Comparison of ENCODE assay signal across 20 cellular contexts in genomic region chr17:81136366-81136765, GRCh38. TPM values are rescaled to one million over a fixed set of nuclear protein-coding genes. Genes with fewer than 3 reads are reported as not detected.
DNase-seq lines count a peak whose midpoint lies in the region; ATAC-seq and TF ChIP-seq lines count a peak whose summit lies in the region.
"Had no signal": no experiment of that assay in that cellular context is flagged by ENCODE, and none has a peak within 500 bp of the region (broad histone marks: within the 10 kb centered on the region; RNA-seq: fewer than 3 reads in every experiment).

No MANE protein-coding gene starts in this region.

- H3K4ac ChIP-seq in IMR-90 (ENCODE audit: low read depth, low read length) = no peak overlapping the region
- peak overlapping the region; percentile 89 for H3K4ac ChIP-seq in neuronal stem cell (ENCODE audit: low read length)

- H3K4me1 ChIP-seq in BLaER1 = peaks cover 66% of the 10 kb centered on the region
- H3K4me1 ChIP-seq in IMR-90 (ENCODE audit: control insufficient read depth, insufficient read depth, low read length) = no peaks in the 10 kb centered on the region
- peaks cover 18 to 28% of the 10 kb centered on the region in 2 donors for H3K4me1 ChIP-seq in neuronal stem cell (ENCODE audit: control insufficient read depth in 2 of 2, insufficient read depth in 1 of 2, low read depth in 1 of 2, low read length in 2 of 2)
- H3K4me1 ChIP-seq: A549 had no signal

- H2AK5ac ChIP-seq in IMR-90 (ENCODE audit: low read depth, low read length) (no peak overlapping the region), neuronal stem cell (ENCODE audit: low read depth, low read length) (peak overlapping the region; percentile 84)

- H4K5ac ChIP-seq in IMR-90 (ENCODE audit: low read depth, low read length) = no peak overlapping the region

- H3K4me3 Mint-ChIP-seq in activated CD4-positive, alpha-beta T cell treated with anti-CD3 and anti-CD28 coated beads, Interleukin-2, amount 10 ng/mL, durations not matched to agents 7 days and 5 days = no peak overlapping the region
- H3K4me3 Mint-ChIP-seq: CD4-positive, CD25-positive, alpha-beta regulatory T cell; CD8-positive, alpha-beta memory T cell; GM23338 had no signal

- no peaks in the 10 kb centered on the region for H3K36me3 Mint-ChIP-seq in activated CD4-positive, alpha-beta T cell treated with anti-CD3 and anti-CD28 coated beads, Interleukin-2, amount 10 ng/mL, durations not matched to agents 7 days and 5 days (ENCODE audit: low read depth)
- H3K36me3 Mint-ChIP-seq: CD4-positive, CD25-positive, alpha-beta regulatory T cell; CD8-positive, alpha-beta memory T cell had no signal

- POLR2A ChIA-PET in IMR-90 (lab: Charles Lee; ENCODE audit: unreplicated experiment) = no interaction called here
- POLR2A ChIA-PET in activated CD4-positive, alpha-beta T cell treated with anti-CD3 and anti-CD28 coated beads, Interleukin-2, amount 10 ng/mL, durations not matched to agents 7 days and 5 days (lab: Charles Lee) = no interaction called here

- no peaks in the 10 kb centered on the region for H3K9me3 ChIP-seq in BLaER1
- no peaks in the 10 kb centered on the region for H3K9me3 ChIP-seq in IMR-90 (ENCODE audit: control insufficient read depth, insufficient read depth, low read length)
- H3K9me3 ChIP-seq in neuronal stem cell (replicated peaks in 1 of 2; ENCODE audit: control insufficient read depth in 2 of 2, insufficient read depth in 1 of 2, low read depth in 1 of 2, low read length in 2 of 2) = peaks cover 0 to 14% of the 10 kb centered on the region in 2 donors
- H3K9me3 ChIP-seq: A549 had no signal

- no peaks in the 10 kb centered on the region for H3K27me3 Mint-ChIP-seq in activated CD4-positive, alpha-beta T cell treated with anti-CD3 and anti-CD28 coated beads, Interleukin-2, amount 10 ng/mL, durations not matched to agents 7 days and 5 days
- H3K27me3 Mint-ChIP-seq: CD4-positive, CD25-positive, alpha-beta regulatory T cell had no signal

- H3K14ac ChIP-seq in IMR-90 (replicated peaks; ENCODE audit: low read depth, low read length) = no peak overlapping the region
- H3K14ac ChIP-seq in neuronal stem cell (ENCODE audit: low read length) = peak overlapping the region; percentile 71

- H2BK5ac ChIP-seq in IMR-90 (ENCODE audit: low read depth, low read length, poor library complexity, severe bottlenecking) = no peak overlapping the region
- H2BK5ac ChIP-seq in neuronal stem cell (ENCODE audit: low read length) = peak overlapping the region; percentile 13

- peak overlapping the region; percentile 23 for H2AK9ac ChIP-seq in IMR-90 (replicated peaks; ENCODE audit: low read depth, low read length, poor library complexity)

- intact Hi-C loops in IMR-90 (cut with micrococcal nuclease) (no loop called here), dorsolateral prefrontal cortex (cut with DNase I) (no loop called here)

- peaks cover 19% of the 10 kb centered on the region for H3K9me3 Mint-ChIP-seq in activated CD4-positive, alpha-beta T cell treated with anti-CD3 and anti-CD28 coated beads, Interleukin-2, amount 10 ng/mL, durations not matched to agents 7 days and 5 days
- H3K9me3 Mint-ChIP-seq: CD8-positive, alpha-beta memory T cell had no signal

- H3K4me2 ChIP-seq in BLaER1 (peak overlapping the region; percentile 80), IMR-90 (ENCODE audit: low read depth, low read length) (no peak overlapping the region), neuronal stem cell (ENCODE audit: insufficient read depth, low read length, poor library complexity, severe bottlenecking) (no peak overlapping the region)
- H3K4me2 ChIP-seq: A549, GM23338 had no signal

- ATAC-seq in IMR-90 (ENCODE audit: low read depth) (no peak), HG02840 (IDR thresholded peaks at IDR 0.05; ENCODE audit: low FRiP score, unreplicated experiment) (no peak), HG02798 (IDR thresholded peaks at IDR 0.05; ENCODE audit: poor library complexity, unreplicated experiment) (no peak)
- ATAC-seq: GM23338, HCT116, K562 had no signal

- H3K23ac ChIP-seq in IMR-90 (ENCODE audit: low read depth, low read length) = no peak overlapping the region
- peak overlapping the region; percentile 73 for H3K23ac ChIP-seq in neuronal stem cell (ENCODE audit: low read depth, low read length, poor library complexity)

- H3K18ac ChIP-seq in IMR-90 (ENCODE audit: low read depth, low read length) (no peak overlapping the region), neuronal stem cell (ENCODE audit: low read length) (peak overlapping the region; percentile 65)

- H2BK120ac ChIP-seq in IMR-90 (ENCODE audit: low read depth, low read length) (no peak overlapping the region), neuronal stem cell (ENCODE audit: low read depth, low read length) (peak overlapping the region; percentile 54)

- no peak overlapping the region for H3K27ac Mint-ChIP-seq in activated CD4-positive, alpha-beta T cell treated with anti-CD3 and anti-CD28 coated beads, Interleukin-2, amount 10 ng/mL, durations not matched to agents 7 days and 5 days
- H3K27ac Mint-ChIP-seq: CD4-positive, CD25-positive, alpha-beta regulatory T cell; CD8-positive, alpha-beta memory T cell; GM23338 had no signal

- H2BK12ac ChIP-seq in neuronal stem cell (ENCODE audit: low read length) = peak overlapping the region; percentile 41

- H2AFZ ChIP-seq in IMR-90 (replicated peaks; ENCODE audit: low read length, poor library complexity) = no peak overlapping the region
- no peak overlapping the region for H2AFZ ChIP-seq in neuronal stem cell (ENCODE audit: low read length)
- H2AFZ ChIP-seq: GM23338 had no signal

- TF ChIP-seq CTCF in IMR-90 (conservative IDR thresholded peaks at IDR 0.05; ENCODE audit: low read depth, low read length) (no peak), dorsolateral prefrontal cortex (IDR thresholded peaks at IDR 0.05 in 54 of 56, conservative IDR thresholded peaks at IDR 0.05 in 2 of 56; ENCODE audit: low read depth in 1 of 56, partially characterized antibody in 56 of 56) (no peak)

- H3K36me3 ChIP-seq in BLaER1 (no peaks in the 10 kb centered on the region), IMR-90 (ENCODE audit: control insufficient read depth, insufficient read depth, low read length) (no peaks in the 10 kb centered on the region), neuronal stem cell (replicated peaks in 1 of 2; ENCODE audit: control insufficient read depth in 2 of 2, insufficient read depth in 2 of 2, low read length in 2 of 2) (peaks cover 0 to 3% of the 10 kb centered on the region in 2 donors)

- H3K4me3 ChIP-seq in BLaER1 (no peak overlapping the region), IMR-90 (ENCODE audit: insufficient read depth, low read depth, low read length) (no peak overlapping the region), dorsolateral prefrontal cortex (peak overlapping the region in 6 of 59 donors; percentile 5 to 19 (median 7)), neuronal stem cell (ENCODE audit: low read length in 2 of 2) (no peak overlapping the region)
- H3K4me3 ChIP-seq: A549, GM23338, K562 had no signal

- 72% methylated on average over 2 of the region's 8 CpGs; no CpG with 5 or more reads in 1 of the 2 experiments for WGBS in IMR-90 (ENCODE audit: extremely low coverage in 2 of 2, insufficient read length in 1 of 2), 2 experiments
- WGBS in neuronal stem cell (ENCODE audit: extremely low coverage in 2 of 2, insufficient read length in 2 of 2, insufficient replicate concordance in 1 of 2), 2 donors = no CpG with 5 or more reads among the region's 8 CpGs

- in situ Hi-C loops in IMR-90 (cut with MboI; ENCODE audit: low sequenced_read_pairs) = no loop called here

- TF ChIP-seq POLR2A in IMR-90 (IDR thresholded peaks at IDR 0.05; ENCODE audit: low read depth, low read length) = no peak

- H4K8ac ChIP-seq in IMR-90 (ENCODE audit: low read depth in 2 of 2, low read length in 2 of 2) (no peak overlapping the region), neuronal stem cell (ENCODE audit: low read depth, low read length) (peak overlapping the region; percentile 48)

- H2BK20ac ChIP-seq in IMR-90 (ENCODE audit: low read depth, low read length) = no peak overlapping the region

- no peak overlapping the region for H3K9ac ChIP-seq in BLaER1
- H3K9ac ChIP-seq in IMR-90 (ENCODE audit: low read depth, low read length) = no peak overlapping the region
- H3K9ac ChIP-seq in neuronal stem cell (ENCODE audit: low read depth, low read length, poor library complexity) = peak overlapping the region; percentile 70

- no peak overlapping the region for H4K91ac ChIP-seq in IMR-90 (ENCODE audit: insufficient read depth, low read depth, low read length)
- H4K91ac ChIP-seq in neuronal stem cell (ENCODE audit: low read depth, low read length, poor library complexity) = peak overlapping the region; percentile 72

- peaks cover 10% of the 10 kb centered on the region; the same call in 1 of the 2 replicates for H4K20me1 ChIP-seq in BLaER1
- H4K20me1 ChIP-seq in IMR-90 (ENCODE audit: insufficient read depth, low read length) = no peaks in the 10 kb centered on the region

- H3K27me3 ChIP-seq in BLaER1 (no peaks in the 10 kb centered on the region), IMR-90 (ENCODE audit: control insufficient read depth, insufficient read depth, low read length) (peaks cover 14% of the 10 kb centered on the region; the same call in 1 of the 2 replicates), dorsolateral prefrontal cortex (no peaks in the 10 kb centered on the region), neuronal stem cell (ENCODE audit: control insufficient read depth in 3 of 3, insufficient read depth in 3 of 3, low read depth in 1 of 3, low read length in 3 of 3) (no peaks in the 10 kb centered on the region)

- no peak overlapping the region for H3K56ac ChIP-seq in IMR-90 (ENCODE audit: extremely low read depth, insufficient read depth, low read length)

- H2BK15ac ChIP-seq in IMR-90 (ENCODE audit: low read depth, low read length) (no peak overlapping the region), neuronal stem cell (ENCODE audit: low read length) (peak overlapping the region; percentile 26)

- peaks cover 3% of the 10 kb centered on the region; the same call in 1 of the 2 replicates for H3K9me1 ChIP-seq in IMR-90 (ENCODE audit: insufficient read depth, low read length)

- H3K79me1 ChIP-seq in IMR-90 (ENCODE audit: low read depth in 1 of 2, low read length in 2 of 2) (no peaks in the 10 kb centered on the region), neuronal stem cell (ENCODE audit: low read depth, low read length) (peaks cover 14% of the 10 kb centered on the region)

- DNase-seq in IMR-90 = no peak
- no peak for DNase-seq in dorsolateral prefrontal cortex
- no peak for DNase-seq in neuronal stem cell (ENCODE audit: low spot score)
- DNase-seq in activated CD4-positive, alpha-beta T cell treated with anti-CD3 and anti-CD28 coated beads, Interleukin-2, amount 10 ng/mL, durations not matched to agents 7 days and 5 days = no peak
- DNase-seq in activated gamma-delta T cell treated with Interleukin-2 at 50 U/mL for 16 hours = no peak
- DNase-seq: Caco-2; CD4-positive, CD25-positive, alpha-beta regulatory T cell; CD8-positive, alpha-beta memory T cell; GDM1; H7 had no signal

- CTCF ChIA-PET in IMR-90 (lab: Yijun Ruan, JAX) = no interaction called here
- CTCF ChIA-PET in activated CD4-positive, alpha-beta T cell treated with anti-CD3 and anti-CD28 coated beads, Interleukin-2, amount 10 ng/mL, durations not matched to agents 7 days and 5 days (lab: Charles Lee) = no interaction called here

- BruUV-seq in IMR-90 (replicated peaks; lab: Mats Ljungman, UMichigan) = no TSS peak

- H3K4me1 Mint-ChIP-seq in activated CD4-positive, alpha-beta T cell treated with anti-CD3 and anti-CD28 coated beads, Interleukin-2, amount 10 ng/mL, durations not matched to agents 7 days and 5 days = no peaks in the 10 kb centered on the region
- H3K4me1 Mint-ChIP-seq: CD8-positive, alpha-beta memory T cell; GM23338 had no signal

- dilution Hi-C loops in IMR-90 (cut with HindIII; ENCODE audit: low sequenced_read_pairs, unreplicated experiment) = no loop called here

- H3K27ac ChIP-seq in BLaER1 (peak overlapping the region; percentile 49; the same call in 1 of the 2 replicates), IMR-90 (ENCODE audit: insufficient read depth, low read length) (no peak overlapping the region), dorsolateral prefrontal cortex (peak overlapping the region in 57 of 59 donors; percentile 47 to 100 (median 98)), neuronal stem cell (replicated peaks; ENCODE audit: low read length) (no peak overlapping the region)
- H3K27ac ChIP-seq: 22Rv1, A549 had no signal

- no peak for TF ChIP-seq RAD21 in IMR-90 (IDR thresholded peaks at IDR 0.05; ENCODE audit: low read length)

RNA-seq across cellular contexts. Expression of gene PVALEF, which starts 28.9 kb away (rescaled TPM):
- total RNA-seq in IMR-90 (2012; rRNA removed) = not detected in 2 replicates
- polyA plus RNA-seq in IMR-90 (2012; rRNA removed) = not detected in 2 replicates
- polyA plus RNA-seq in IMR-90 (2012; cell fraction: cytosol; rRNA removed) = not detected in 2 replicates
- polyA plus RNA-seq in IMR-90 (2012; cell fraction: nucleus; rRNA removed; ENCODE audit: low replicate concordance) = not detected in 2 replicates
- 1 to 10 TPM in 23 of 120 experiments, under 1 TPM in 78, not detected in 19; 0.35 to 2.6 (median 0.77) TPM for total RNA-seq in dorsolateral prefrontal cortex
- polyA plus RNA-seq in neuronal stem cell (2013, experiment 1 of 2) = 0.06 TPM
- 0.04 TPM for polyA plus RNA-seq in neuronal stem cell (2013, experiment 2 of 2)
- total RNA-seq in activated CD4-positive, alpha-beta T cell treated with anti-CD3 and anti-CD28 coated beads, Interleukin-2, amount 10 ng/mL, durations not matched to agents 7 days and 5 days = not detected
- total RNA-seq: Caco-2; CD4-positive, CD25-positive, alpha-beta regulatory T cell; CD8-positive, alpha-beta memory T cell; Daoy; GM23338; H7; HT-29; K562 had no signal
- polyA plus RNA-seq: A549; CD4-positive, CD25-positive, alpha-beta regulatory T cell; CD8-positive, alpha-beta memory T cell; GM23338; K562 had no signal

RNA-seq across cellular contexts. Expression of gene AATK, which starts 29.7 kb away (rescaled TPM):
- total RNA-seq in IMR-90 (2012; rRNA removed) (under 0.01 TPM in 1 of 2 replicates, not detected in the other), dorsolateral prefrontal cortex (100 to 1,000 TPM; 143 to 915 (median 275) TPM)
- polyA plus RNA-seq in IMR-90 (2012; rRNA removed) = 0.21 and 0.26 TPM in 2 replicates
- 0.05 and 0.24 TPM in 2 replicates for polyA plus RNA-seq in IMR-90 (2012; cell fraction: cytosol; rRNA removed)
- polyA plus RNA-seq in IMR-90 (2012; cell fraction: nucleus; rRNA removed; ENCODE audit: low replicate concordance) = 0.38 and 0.65 TPM in 2 replicates
- 5.6 TPM for polyA plus RNA-seq in neuronal stem cell (2013, experiment 1 of 2)
- polyA plus RNA-seq in neuronal stem cell (2013, experiment 2 of 2) = 5.4 TPM
- total RNA-seq in activated CD4-positive, alpha-beta T cell treated with anti-CD3 and anti-CD28 coated beads, Interleukin-2, amount 10 ng/mL, durations not matched to agents 7 days and 5 days = under 1 TPM; 0.25 to 0.31 TPM
- total RNA-seq: CD4-positive, CD25-positive, alpha-beta regulatory T cell had no signal
- polyA plus RNA-seq: CD8-positive, alpha-beta memory T cell had no signal

Comparison
In these comparisons a context has a peak if more than half of its experiments do, and no peak if none do; other contexts are left out.
1. H3K27ac ChIP-seq: peak in BLaER1 (single experiment) and dorsolateral prefrontal cortex (57 of 59); none in IMR-90 (single experiment) and neuronal stem cell (single experiment).
2. RNA of gene AATK, which starts 29.7 kb away (total RNA-seq): 143 to 915 TPM in dorsolateral prefrontal cortex; 0.25 to 0.31 TPM in activated CD4-positive, alpha-beta T cell treated with anti-CD3 and anti-CD28 coated beads, Interleukin-2, amount 10 ng/mL, durations not matched to agents 7 days and 5 days and under 0.01 TPM in IMR-90; every median in the first group is over 100 times any median in the second.